Comparison of ENCODE assay signal across 11 cellular contexts in the genomic region with DNA sequence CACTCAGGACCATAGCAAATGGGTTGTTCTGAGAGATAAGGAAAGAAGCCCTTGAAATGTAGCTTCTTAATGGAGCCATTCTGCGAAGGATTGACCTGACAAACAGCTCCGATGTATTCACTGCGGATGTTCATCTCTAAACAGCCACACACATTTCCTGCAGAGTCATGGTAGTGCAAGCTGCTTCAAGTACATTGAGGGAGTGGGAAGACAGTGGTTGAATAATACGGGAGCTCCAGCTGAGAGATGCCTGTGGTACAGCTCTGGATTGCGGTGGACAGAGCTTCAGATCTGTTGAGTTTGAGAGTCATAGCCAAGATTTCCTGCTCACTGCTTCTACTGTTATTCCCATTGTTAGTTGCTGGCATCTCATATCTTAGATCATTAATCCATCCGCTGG.
DNase-seq lines count a peak whose midpoint lies in the region; ATAC-seq lines count a peak whose summit lies in the region.
"Had no signal": no experiment of that assay in that cellular context is flagged by ENCODE, and none has a peak within 500 bp of the region (broad histone marks: within the 10 kb centered on the region; RNA-seq: fewer than 3 reads in every experiment).

No MANE protein-coding gene starts in this region.

- H3K27me3 Mint-ChIP-seq in CD4-positive, alpha-beta memory T cell: peaks cover 15 to 29% of the 10 kb centered on the region in 2 donors
- peaks cover 58% of the 10 kb centered on the region for H3K27me3 Mint-ChIP-seq in central memory CD8-positive, alpha-beta T cell
- peaks cover 12 to 28% of the 10 kb centered on the region in 2 donors for H3K27me3 Mint-ChIP-seq in natural killer cell treated with Interleukin-12 subunit alpha and Interleukin-12 subunit beta and Interleukin-15 and Interleukin-18, amount 100 ng/mL, for 72 hours

- CTCF ChIA-PET in CD4-positive, alpha-beta memory T cell (lab: Charles Lee; ENCODE audit: partially characterized antibody): interaction anchor here (0.7 kb wide), 1 partner anchor 63 kb away, joined by 3 read pairs; no protein-coding TSS in a partner anchor

- ATAC-seq in central memory CD8-positive, alpha-beta T cell (replicated peaks; ENCODE audit: extremely low read depth, poor library complexity, severe bottlenecking): no peak
- no peak for ATAC-seq in natural killer cell treated with Interleukin-12 subunit alpha and Interleukin-12 subunit beta and Interleukin-15 and Interleukin-18, amount 100 ng/mL, for 72 hours
- ATAC-seq: esophagus mucosa had no signal

- peaks cover 0 to 5% (median 0%) of the 10 kb centered on the region in 8 donors for H3K9me3 Mint-ChIP-seq in CD4-positive, alpha-beta memory T cell
- no peaks in the 10 kb centered on the region for H3K9me3 Mint-ChIP-seq in central memory CD8-positive, alpha-beta T cell
- no peaks in the 10 kb centered on the region for H3K9me3 Mint-ChIP-seq in natural killer cell treated with Interleukin-12 subunit alpha and Interleukin-12 subunit beta and Interleukin-15 and Interleukin-18, amount 100 ng/mL, for 72 hours

- peak overlapping the region; percentile 8 to 79 (median 68) for H3K4me3 Mint-ChIP-seq in CD4-positive, alpha-beta memory T cell
- H3K4me3 Mint-ChIP-seq in central memory CD8-positive, alpha-beta T cell: peak overlapping the region; percentile 21
- peak overlapping the region; percentile 58 for H3K4me3 Mint-ChIP-seq in natural killer cell treated with Interleukin-12 subunit alpha and Interleukin-12 subunit beta and Interleukin-15 and Interleukin-18, amount 100 ng/mL, for 72 hours

- H3K4me3 ChIP-seq in CD4-positive, alpha-beta memory T cell (ENCODE audit: low read length in 2 of 2): no peak overlapping the region
- H3K4me3 ChIP-seq in MG63: 0 out of 2 replicates have a peak overlapping the region, but pooled peaks have one; percentile 8
- H3K4me3 ChIP-seq: transverse colon had no signal

- peaks cover 8 to 11% (median 9%) of the 10 kb centered on the region in 4 donors for H3K4me1 Mint-ChIP-seq in CD4-positive, alpha-beta memory T cell
- peaks cover 9% of the 10 kb centered on the region for H3K4me1 Mint-ChIP-seq in central memory CD8-positive, alpha-beta T cell
- H3K4me1 Mint-ChIP-seq in natural killer cell treated with Interleukin-12 subunit alpha and Interleukin-12 subunit beta and Interleukin-15 and Interleukin-18, amount 100 ng/mL, for 72 hours (ENCODE audit: low read depth in 2 of 2): peaks cover 0 to 9% of the 10 kb centered on the region in 2 donors

- no peaks in the 10 kb centered on the region for H3K36me3 Mint-ChIP-seq in CD4-positive, alpha-beta memory T cell
- H3K36me3 Mint-ChIP-seq in central memory CD8-positive, alpha-beta T cell (ENCODE audit: insufficient read depth): no peaks in the 10 kb centered on the region
- no peaks in the 10 kb centered on the region for H3K36me3 Mint-ChIP-seq in natural killer cell treated with Interleukin-12 subunit alpha and Interleukin-12 subunit beta and Interleukin-15 and Interleukin-18, amount 100 ng/mL, for 72 hours

- no peaks in the 10 kb centered on the region for H3K9me3 ChIP-seq in CD4-positive, alpha-beta memory T cell (ENCODE audit: control insufficient read depth in 1 of 2, low read length in 2 of 2)
- H3K9me3 ChIP-seq in MG63: no peaks in the 10 kb centered on the region
- H3K9me3 ChIP-seq: transverse colon had no signal

- H3K27ac Mint-ChIP-seq in CD4-positive, alpha-beta memory T cell: peak overlapping the region in 2 of 7 donors; percentile 17 to 43
- no peak overlapping the region for H3K27ac Mint-ChIP-seq in central memory CD8-positive, alpha-beta T cell (ENCODE audit: low read depth)
- H3K27ac Mint-ChIP-seq in natural killer cell treated with Interleukin-12 subunit alpha and Interleukin-12 subunit beta and Interleukin-15 and Interleukin-18, amount 100 ng/mL, for 72 hours: no peak overlapping the region

- intact Hi-C loops in CD4-positive, alpha-beta memory T cell (cut with micrococcal nuclease): no loop called here

- H3K27ac ChIP-seq in CD4-positive, alpha-beta memory T cell (ENCODE audit: low read depth, low read length): no peak overlapping the region
- H3K27ac ChIP-seq: transverse colon had no signal

- H3K27me3 ChIP-seq in CD4-positive, alpha-beta memory T cell (ENCODE audit: insufficient read depth, low read length): no peaks in the 10 kb centered on the region
- H3K27me3 ChIP-seq in MG63: peaks cover 3% of the 10 kb centered on the region; the same call in 1 of the 2 replicates
- H3K27me3 ChIP-seq: transverse colon had no signal

- H3K4me1 ChIP-seq in CD4-positive, alpha-beta memory T cell (ENCODE audit: insufficient read depth, low read length): peaks cover 6% of the 10 kb centered on the region
- H3K4me1 ChIP-seq: transverse colon had no signal

- no peaks in the 10 kb centered on the region for H3K36me3 ChIP-seq in CD4-positive, alpha-beta memory T cell (ENCODE audit: insufficient read depth, low read length)
- no peaks in the 10 kb centered on the region for H3K36me3 ChIP-seq in MG63
- H3K36me3 ChIP-seq: transverse colon had no signal

- DNase-seq in CD4-positive, alpha-beta memory T cell: peak in 1 of 5 donors; percentile 2
- DNase-seq in MG63 (peak; percentile 28), NCI-H345 (lab: John Stamatoyannopoulos, UW) (no peak), MV-4-11 (lab: John Stamatoyannopoulos, UW) (no peak), islet precursor cell (no peak)
- DNase-seq in central memory CD8-positive, alpha-beta T cell (ENCODE audit: low spot score in 2 of 2): no peak
- DNase-seq in natural killer cell treated with Interleukin-12 subunit alpha and Interleukin-12 subunit beta and Interleukin-15 and Interleukin-18, amount 100 ng/mL, for 72 hours (ENCODE audit: low spot score): no peak
- DNase-seq: KG1, posterior cingulate gyrus, transverse colon had no signal

- POLR2A ChIA-PET in CD4-positive, alpha-beta memory T cell (lab: Charles Lee; ENCODE audit: partially characterized antibody): interaction anchor here (1.2 kb wide), 1 partner anchor 90 kb away, joined by 4 read pairs; no protein-coding TSS in a partner anchor
